1 cellular context compared by ENCODE assay signal in genomic region chr5:77777911-77778310, GRCh38.
TF ChIP-seq lines count a peak whose summit lies in the region.

No MANE protein-coding gene starts in this region.

TF ChIP-seq in K562, 482 proteins besides CTCF, POLR2A, EP300 and RAD21:
- TF ChIP-seq, protein P1, sequence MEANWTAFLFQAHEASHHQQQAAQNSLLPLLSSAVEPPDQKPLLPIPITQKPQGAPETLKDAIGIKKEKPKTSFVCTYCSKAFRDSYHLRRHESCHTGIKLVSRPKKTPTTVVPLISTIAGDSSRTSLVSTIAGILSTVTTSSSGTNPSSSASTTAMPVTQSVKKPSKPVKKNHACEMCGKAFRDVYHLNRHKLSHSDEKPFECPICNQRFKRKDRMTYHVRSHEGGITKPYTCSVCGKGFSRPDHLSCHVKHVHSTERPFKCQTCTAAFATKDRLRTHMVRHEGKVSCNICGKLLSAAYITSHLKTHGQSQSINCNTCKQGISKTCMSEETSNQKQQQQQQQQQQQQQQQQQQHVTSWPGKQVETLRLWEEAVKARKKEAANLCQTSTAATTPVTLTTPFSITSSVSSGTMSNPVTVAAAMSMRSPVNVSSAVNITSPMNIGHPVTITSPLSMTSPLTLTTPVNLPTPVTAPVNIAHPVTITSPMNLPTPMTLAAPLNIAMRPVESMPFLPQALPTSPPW (CRISPR knock-in tag; IDR thresholded peaks at IDR 0.05), result 0 out of 2 replicates have a peak, but pooled peaks have one; percentile 3
- TF ChIP-seq RNF2 (IDR thresholded peaks at IDR 0.05), result no peak
